Comparison of ENCODE assay signal across 18 cellular contexts in the genomic region with DNA sequence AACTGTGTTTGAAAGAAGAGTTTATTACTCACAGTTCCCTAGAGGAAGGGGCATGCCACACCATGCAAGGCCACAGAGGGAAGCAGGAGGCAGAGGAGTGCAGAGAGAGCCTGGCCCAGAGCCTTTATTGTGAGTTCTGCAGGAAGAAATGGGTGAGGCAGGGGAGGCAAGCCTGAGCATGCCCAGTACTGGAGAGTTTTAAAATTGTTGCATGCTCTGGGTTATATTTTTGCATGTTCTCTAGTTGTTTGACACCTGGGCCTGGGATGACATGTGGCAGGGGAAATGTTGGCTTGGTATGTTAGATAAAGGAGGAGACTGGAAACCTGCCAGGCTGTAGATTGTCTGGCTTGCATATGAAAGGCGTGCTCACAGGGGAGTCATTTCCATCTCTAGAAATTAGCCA. TPM values are rescaled to one million over a fixed set of nuclear protein-coding genes. Genes with fewer than 3 reads are reported as not detected.
DNase-seq lines count a peak whose midpoint lies in the region; ATAC-seq, FAIRE-seq and TF ChIP-seq lines count a peak whose summit lies in the region.
"Had no signal": no experiment of that assay in that cellular context is flagged by ENCODE, and none has a peak within 500 bp of the region (broad histone marks: within the 10 kb centered on the region; RNA-seq: fewer than 3 reads in every experiment).

No MANE protein-coding gene starts in this region.

- no peak for TF ChIP-seq CTCF in WTC11 (IDR thresholded peaks at IDR 0.05)
- no peak for TF ChIP-seq CTCF in keratinocyte (optimal IDR thresholded peaks at IDR 0.05 in 1 of 3, IDR thresholded peaks at IDR 0.05 in 1 of 3, conservative IDR thresholded peaks at IDR 0.05 in 1 of 3; ENCODE audit: extremely low read depth in 1 of 3, insufficient read depth in 2 of 3, low read length in 3 of 3)
- TF ChIP-seq CTCF in osteoblast (IDR thresholded peaks at IDR 0.05; ENCODE audit: extremely low read depth, low read depth, low read length): no peak

- H2AFZ ChIP-seq in keratinocyte (ENCODE audit: control insufficient read depth, low read length) (no peak overlapping the region), osteoblast (ENCODE audit: low read length) (no peak overlapping the region)

- dilution Hi-C loops in keratinocyte (cut with MboI; ENCODE audit: extremely low pct_ligation_motif_present, low sequenced_read_pairs): no loop called here

- peaks cover 47% of the 10 kb centered on the region for H3K27me3 Mint-ChIP-seq in WTC11 (ENCODE audit: low read depth)

- no peaks in the 10 kb centered on the region for H4K20me1 ChIP-seq in keratinocyte (ENCODE audit: control insufficient read depth, extremely low read depth, insufficient read depth, low read length)
- no peaks in the 10 kb centered on the region for H4K20me1 ChIP-seq in osteoblast (ENCODE audit: insufficient read depth, low read length)

- peaks cover 7% of the 10 kb centered on the region for H3K4me1 ChIP-seq in keratinocyte (ENCODE audit: control insufficient read depth, extremely low read depth, insufficient read depth, low read length)
- H3K4me1 ChIP-seq in osteoblast (ENCODE audit: insufficient read depth, low read length): no peaks in the 10 kb centered on the region
- H3K4me1 ChIP-seq: colonic mucosa, heart left ventricle, sigmoid colon had no signal

- peaks cover 5% of the 10 kb centered on the region for H3K36me3 Mint-ChIP-seq in WTC11

- no peak overlapping the region for H3K4me2 ChIP-seq in keratinocyte (ENCODE audit: control insufficient read depth, extremely low read depth, insufficient read depth, low read depth, low read length)
- H3K4me2 ChIP-seq in osteoblast (ENCODE audit: insufficient read depth, low read length): no peak overlapping the region

- no peak overlapping the region for H3K9ac ChIP-seq in keratinocyte (ENCODE audit: control insufficient read depth, extremely low read depth, insufficient read depth, low read length)

- H3K9me3 Mint-ChIP-seq in WTC11: peaks cover 12% of the 10 kb centered on the region

- CTCF ChIA-PET in WTC11 (lab: Charles Lee): interaction anchor here (0.7 to 1.3 kb wide), 3 partner anchors 21 to 91 kb away, joined by 3 to 4 read pairs (median 4); no protein-coding TSS in a partner anchor

- H3K27me3 ChIP-seq in keratinocyte (ENCODE audit: control insufficient read depth, extremely low read depth, insufficient read depth, low read length) (peaks cover 7% of the 10 kb centered on the region), osteoblast (ENCODE audit: insufficient read depth, low read length) (no peaks in the 10 kb centered on the region)
- H3K27me3 ChIP-seq: colonic mucosa had no signal

- no peak overlapping the region for H3K27ac ChIP-seq in keratinocyte (ENCODE audit: control insufficient read depth, insufficient read depth, low read length)
- no peak overlapping the region for H3K27ac ChIP-seq in osteoblast (ENCODE audit: low read depth, low read length)
- H3K27ac ChIP-seq: colonic mucosa, heart left ventricle, sigmoid colon had no signal

- DNase-seq in NCI-H2196 (lab: John Stamatoyannopoulos, UW; ENCODE audit: unreplicated experiment): peak; percentile 22
- DNase-seq in NCI-H2196 treated with DMSO at 0.1 percent for 48 hours (lab: John Stamatoyannopoulos, UW; ENCODE audit: unreplicated experiment): no peak
- peak; percentile 96 for DNase-seq in NCI-H1694 treated with DMSO at 0.1 percent for 48 hours (lab: John Stamatoyannopoulos, UW)
- DNase-seq in WTC11 (ENCODE audit: low spot score): no peak
- peak; percentile 17 for DNase-seq in keratinocyte (ENCODE audit: low read depth, low spot score)
- DNase-seq in osteoblast (ENCODE audit: insufficient read length, low spot score, missing footprints): no peak
- DNase-seq: activated CD4-positive, alpha-beta T cell treated with anti-CD3 and anti-CD28 coated beads for 4 hours; activated naive CD4-positive, alpha-beta T cell; colonic mucosa; EL; heart left ventricle; NCI-H2107; sigmoid colon; stimulated activated CD4-positive, alpha-beta T cell treated with anti-CD3 and anti-CD28 coated beads, Interleukin-2, amount 100 ng/mL, for 24 hours had no signal

- H3K4me3 ChIP-seq in keratinocyte (ENCODE audit: control insufficient read depth in 2 of 3, extremely low read depth in 1 of 3, insufficient read depth in 2 of 3, low read depth in 1 of 3, low read length in 3 of 3) (no peak overlapping the region), osteoblast (ENCODE audit: insufficient read depth, low read length) (no peak overlapping the region)
- H3K4me3 ChIP-seq: colonic mucosa, heart left ventricle, sigmoid colon had no signal

- H3K79me2 ChIP-seq in keratinocyte (ENCODE audit: control insufficient read depth, insufficient read depth, low read length) (no peaks in the 10 kb centered on the region), osteoblast (ENCODE audit: insufficient read depth, low read length) (no peaks in the 10 kb centered on the region)

- no peaks in the 10 kb centered on the region for H3K9me1 ChIP-seq in keratinocyte (ENCODE audit: control insufficient read depth, extremely low read depth, insufficient read depth, low read length)

- POLR2A ChIA-PET in WTC11 (lab: Charles Lee): no interaction called here

- H3K36me3 ChIP-seq in keratinocyte (ENCODE audit: control insufficient read depth in 2 of 2, extremely low read depth in 1 of 2, insufficient read depth in 2 of 2, low read length in 2 of 2) (no peaks in the 10 kb centered on the region), osteoblast (ENCODE audit: insufficient read depth, low read length) (no peaks in the 10 kb centered on the region)
- H3K36me3 ChIP-seq: colonic mucosa, heart left ventricle, sigmoid colon had no signal

- no peak overlapping the region; the same call in 1 of the 2 replicates for H3K27ac Mint-ChIP-seq in WTC11

- FAIRE-seq in keratinocyte (lab: Jason Lieb, UNC): no peak

- no peak overlapping the region for H3K4me3 Mint-ChIP-seq in WTC11

- H3K4me1 Mint-ChIP-seq in WTC11: peaks cover 42% of the 10 kb centered on the region

- H3K9me3 ChIP-seq in keratinocyte (ENCODE audit: control insufficient read depth, low read depth, low read length) (no peaks in the 10 kb centered on the region), osteoblast (ENCODE audit: low read depth, low read length) (no peaks in the 10 kb centered on the region)
- H3K9me3 ChIP-seq: colonic mucosa had no signal

- ATAC-seq in WTC11 (peak; percentile 80), GM19452 (IDR thresholded peaks at IDR 0.05; ENCODE audit: unreplicated experiment) (no peak), HG02588 (IDR thresholded peaks at IDR 0.05; ENCODE audit: unreplicated experiment) (no peak)
- ATAC-seq: heart left ventricle had no signal

TF ChIP-seq in WTC11, 78 proteins besides CTCF, POLR2A, EP300 and RAD21 (continues in another document):
- TF ChIP-seq, protein P1, sequence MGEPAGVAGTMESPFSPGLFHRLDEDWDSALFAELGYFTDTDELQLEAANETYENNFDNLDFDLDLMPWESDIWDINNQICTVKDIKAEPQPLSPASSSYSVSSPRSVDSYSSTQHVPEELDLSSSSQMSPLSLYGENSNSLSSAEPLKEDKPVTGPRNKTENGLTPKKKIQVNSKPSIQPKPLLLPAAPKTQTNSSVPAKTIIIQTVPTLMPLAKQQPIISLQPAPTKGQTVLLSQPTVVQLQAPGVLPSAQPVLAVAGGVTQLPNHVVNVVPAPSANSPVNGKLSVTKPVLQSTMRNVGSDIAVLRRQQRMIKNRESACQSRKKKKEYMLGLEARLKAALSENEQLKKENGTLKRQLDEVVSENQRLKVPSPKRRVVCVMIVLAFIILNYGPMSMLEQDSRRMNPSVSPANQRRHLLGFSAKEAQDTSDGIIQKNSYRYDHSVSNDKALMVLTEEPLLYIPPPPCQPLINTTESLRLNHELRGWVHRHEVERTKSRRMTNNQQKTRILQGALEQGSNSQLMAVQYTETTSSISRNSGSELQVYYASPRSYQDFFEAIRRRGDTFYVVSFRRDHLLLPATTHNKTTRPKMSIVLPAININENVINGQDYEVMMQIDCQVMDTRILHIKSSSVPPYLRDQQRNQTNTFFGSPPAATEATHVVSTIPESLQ (CRISPR knock-in tag; IDR thresholded peaks at IDR 0.05): no peak
- TF ChIP-seq, protein P2, sequence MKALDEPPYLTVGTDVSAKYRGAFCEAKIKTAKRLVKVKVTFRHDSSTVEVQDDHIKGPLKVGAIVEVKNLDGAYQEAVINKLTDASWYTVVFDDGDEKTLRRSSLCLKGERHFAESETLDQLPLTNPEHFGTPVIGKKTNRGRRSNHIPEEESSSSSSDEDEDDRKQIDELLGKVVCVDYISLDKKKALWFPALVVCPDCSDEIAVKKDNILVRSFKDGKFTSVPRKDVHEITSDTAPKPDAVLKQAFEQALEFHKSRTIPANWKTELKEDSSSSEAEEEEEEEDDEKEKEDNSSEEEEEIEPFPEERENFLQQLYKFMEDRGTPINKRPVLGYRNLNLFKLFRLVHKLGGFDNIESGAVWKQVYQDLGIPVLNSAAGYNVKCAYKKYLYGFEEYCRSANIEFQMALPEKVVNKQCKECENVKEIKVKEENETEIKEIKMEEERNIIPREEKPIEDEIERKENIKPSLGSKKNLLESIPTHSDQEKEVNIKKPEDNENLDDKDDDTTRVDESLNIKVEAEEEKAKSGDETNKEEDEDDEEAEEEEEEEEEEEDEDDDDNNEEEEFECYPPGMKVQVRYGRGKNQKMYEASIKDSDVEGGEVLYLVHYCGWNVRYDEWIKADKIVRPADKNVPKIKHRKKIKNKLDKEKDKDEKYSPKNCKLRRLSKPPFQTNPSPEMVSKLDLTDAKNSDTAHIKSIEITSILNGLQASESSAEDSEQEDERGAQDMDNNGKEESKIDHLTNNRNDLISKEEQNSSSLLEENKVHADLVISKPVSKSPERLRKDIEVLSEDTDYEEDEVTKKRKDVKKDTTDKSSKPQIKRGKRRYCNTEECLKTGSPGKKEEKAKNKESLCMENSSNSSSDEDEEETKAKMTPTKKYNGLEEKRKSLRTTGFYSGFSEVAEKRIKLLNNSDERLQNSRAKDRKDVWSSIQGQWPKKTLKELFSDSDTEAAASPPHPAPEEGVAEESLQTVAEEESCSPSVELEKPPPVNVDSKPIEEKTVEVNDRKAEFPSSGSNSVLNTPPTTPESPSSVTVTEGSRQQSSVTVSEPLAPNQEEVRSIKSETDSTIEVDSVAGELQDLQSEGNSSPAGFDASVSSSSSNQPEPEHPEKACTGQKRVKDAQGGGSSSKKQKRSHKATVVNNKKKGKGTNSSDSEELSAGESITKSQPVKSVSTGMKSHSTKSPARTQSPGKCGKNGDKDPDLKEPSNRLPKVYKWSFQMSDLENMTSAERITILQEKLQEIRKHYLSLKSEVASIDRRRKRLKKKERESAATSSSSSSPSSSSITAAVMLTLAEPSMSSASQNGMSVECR (CRISPR knock-in tag; IDR thresholded peaks at IDR 0.05; ENCODE audit: borderline replicate concordance): no peak

RNA-seq across cellular contexts. Expression of a gene that starts 19.7 kb away (rescaled TPM):
- total RNA-seq in WTC11 (2021) (109 to 134 TPM (median 110 TPM) in 3 replicates), osteoblast (under 0.01 TPM in 2 replicates)
- polyA plus RNA-seq in keratinocyte: 0.01 to 0.03 TPM in 2 of 3 replicates, not detected in the other
- 0.29 TPM for polyA plus RNA-seq in keratinocyte (2011; ENCODE audit: low read depth)
- 0.06 TPM in 2 replicates for polyA plus RNA-seq in keratinocyte (2011; cell fraction: cytosol; rRNA removed)
- 0.06 and 0.13 TPM in 2 replicates for polyA plus RNA-seq in keratinocyte (2011; cell fraction: nucleus; rRNA removed)
- 2.9 and 5.3 TPM in 2 replicates for polyA plus RNA-seq in keratinocyte (2012; ENCODE audit: low replicate concordance)
- polyA minus RNA-seq in keratinocyte: not detected in 3 replicates
- not detected for polyA minus RNA-seq in keratinocyte (2011; cell fraction: cytosol; rRNA and poly(A)+ RNA removed)
- polyA minus RNA-seq in keratinocyte (2011; cell fraction: nucleus; rRNA and poly(A)+ RNA removed): not detected in 2 replicates
- total RNA-seq: mononuclear cell, subcutaneous adipose tissue had no signal

Comparison
In these comparisons a context has a peak if more than half of its experiments do, and no peak if none do; other contexts are left out.
1. DNase-seq: peak in NCI-H2196 (single experiment), NCI-H1694 treated with DMSO at 0.1 percent for 48 hours (single experiment) and keratinocyte (single experiment); none in NCI-H2196 treated with DMSO at 0.1 percent for 48 hours (single experiment), WTC11 (single experiment) and osteoblast (single experiment).
2. RNA of a gene that starts 19.7 kb away (total RNA-seq): 109 to 134 TPM in WTC11; under 0.01 TPM in osteoblast; every median in the first group is over 100 times any median in the second.